1 cellular context compared by ENCODE assay signal in the genomic region with DNA sequence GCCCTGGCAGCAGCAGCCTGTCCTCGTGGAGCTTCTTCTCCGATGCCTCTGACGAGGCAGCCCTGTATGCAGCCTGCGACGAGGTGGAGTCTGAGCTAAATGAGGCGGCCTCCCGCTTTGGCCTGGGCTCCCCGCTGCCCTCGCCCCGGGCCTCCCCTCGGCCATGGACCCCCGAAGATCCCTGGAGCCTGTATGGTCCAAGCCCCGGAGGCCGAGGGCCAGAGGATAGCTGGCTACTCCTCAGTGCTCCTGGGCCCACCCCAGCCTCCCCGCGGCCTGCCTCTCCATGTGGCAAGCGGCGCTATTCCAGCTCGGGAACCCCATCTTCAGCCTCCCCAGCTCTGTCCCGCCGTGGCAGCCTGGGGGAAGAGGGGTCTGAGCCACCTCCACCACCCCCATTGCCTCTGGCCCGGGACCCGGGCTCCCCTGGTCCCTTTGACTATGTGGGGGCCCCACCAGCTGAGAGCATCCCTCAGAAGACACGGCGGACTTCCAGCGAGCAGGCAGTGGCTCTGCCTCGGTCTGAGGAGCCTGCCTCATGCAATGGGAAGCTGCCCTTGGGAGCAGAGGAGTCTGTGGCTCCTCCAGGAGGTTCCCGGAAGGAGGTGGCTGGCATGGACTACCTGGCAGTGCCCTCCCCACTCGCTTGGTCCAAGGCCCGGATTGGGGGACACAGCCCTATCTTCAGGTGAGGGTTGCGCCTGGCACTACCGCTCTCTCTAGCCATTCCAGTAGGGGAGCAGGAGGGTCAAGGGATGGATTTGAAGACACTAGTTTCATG.
TF ChIP-seq lines count a peak whose summit lies in the region.

No MANE protein-coding gene starts in this region.

TF ChIP-seq in GM23338, 12 proteins besides CTCF, POLR2A, EP300 and RAD21:
- TF ChIP-seq ZNF114 (CRISPR knock-in tag; IDR thresholded peaks at IDR 0.05), result no peak
TF ChIP-seq in GM23338: peak in this region for 0.
